In genomic region chr4:85952518-85952917, GRCh38 we compare ENCODE assay signal across 16 cellular contexts.
A peak's percentile ranks its signal among the peaks of the same experiment; 100 is the strongest.
DNase-seq lines count a peak whose midpoint lies in the region; ATAC-seq and TF ChIP-seq lines count a peak whose summit lies in the region.
"Had no signal": no experiment of that assay in that cellular context is flagged by ENCODE, and none has a peak within 500 bp of the region (broad histone marks: within the 10 kb centered on the region; RNA-seq: fewer than 3 reads in every experiment).

No MANE protein-coding gene starts in this region.

- H3K9me3 Mint-ChIP-seq in osteocyte (ENCODE audit: unreplicated experiment) = no peaks in the 10 kb centered on the region
- H3K9me3 Mint-ChIP-seq in effector memory CD8-positive, alpha-beta T cell = peaks cover 0 to 3% of the 10 kb centered on the region in 2 donors

- H3K4me1 Mint-ChIP-seq in osteocyte (ENCODE audit: unreplicated experiment) = peaks cover 56% of the 10 kb centered on the region
- H3K4me1 Mint-ChIP-seq in effector memory CD8-positive, alpha-beta T cell (ENCODE audit: low read depth in 2 of 2) = no peaks in the 10 kb centered on the region

- DNase-seq in GM23248 (peak; percentile 72), adipocyte (ENCODE audit: low read depth) (peak; percentile 75), fibroblast of lung (ENCODE audit: low read depth in 2 of 2) (peak; percentile 69 to 73), osteocyte (ENCODE audit: extremely low spot score, unreplicated experiment) (no peak), CD1c-positive myeloid dendritic cell (ENCODE audit: extremely low spot score) (no peak), NCI-H2029 treated with DMSO at 0.1 percent for 48 hours (lab: John Stamatoyannopoulos, UW) (no peak)
- no peak for DNase-seq in effector memory CD8-positive, alpha-beta T cell
- DNase-seq: activated gamma-delta T cell treated with Interleukin-2 at 50 U/mL for 16 hours; central memory CD4-positive, alpha-beta T cell; DMS79 treated with DMSO at 0.1 percent for 48 hours; MV-4-11; stimulated activated CD4-positive, alpha-beta T cell treated with anti-CD3 and anti-CD28 coated beads, Interleukin-15, amount 100 ng/mL, for 24 hours had no signal

- H3K79me2 ChIP-seq in GM23248 (ENCODE audit: insufficient read depth) (peaks cover 76% of the 10 kb centered on the region), fibroblast of lung (ENCODE audit: control insufficient read depth, insufficient read depth, low read length) (no peaks in the 10 kb centered on the region)
- H3K79me2 ChIP-seq: parathyroid adenoma had no signal

- no peak overlapping the region for H3K4me3 Mint-ChIP-seq in osteocyte (ENCODE audit: unreplicated experiment)
- H3K4me3 Mint-ChIP-seq in effector memory CD8-positive, alpha-beta T cell = no peak overlapping the region
- H3K4me3 Mint-ChIP-seq: B cell had no signal

- H3K4me2 ChIP-seq in GM23248 (ENCODE audit: unreplicated experiment) (peak overlapping the region; percentile 13), fibroblast of lung (ENCODE audit: extremely low read depth, insufficient read depth, low read length) (no peak overlapping the region)

- H3K27ac ChIP-seq in GM23248 = peak overlapping the region; percentile 57
- H3K27ac ChIP-seq in fibroblast of lung (ENCODE audit: insufficient read depth, low read length) = no peak overlapping the region
- H3K27ac ChIP-seq: parathyroid adenoma, tibial nerve had no signal

- peak overlapping the region; percentile 92 for H3K27ac Mint-ChIP-seq in osteocyte (ENCODE audit: unreplicated experiment)
- no peak overlapping the region for H3K27ac Mint-ChIP-seq in effector memory CD8-positive, alpha-beta T cell
- H3K27ac Mint-ChIP-seq: B cell had no signal

- peaks cover 22% of the 10 kb centered on the region for H3K4me1 ChIP-seq in GM23248 (ENCODE audit: insufficient read depth)
- peaks cover 29% of the 10 kb centered on the region for H3K4me1 ChIP-seq in adipocyte (ENCODE audit: control insufficient read depth, insufficient read depth, low read length)
- H3K4me1 ChIP-seq in fibroblast of lung (ENCODE audit: control insufficient read depth, extremely low read depth, insufficient read depth, low read length) = no peaks in the 10 kb centered on the region

- H3F3A ChIP-seq in GM23248 (ENCODE audit: insufficient read depth) = no peaks in the 10 kb centered on the region; the same call in 1 of the 2 replicates

- H3K27me3 ChIP-seq in GM23248 (replicated peaks; ENCODE audit: insufficient read depth) = no peaks in the 10 kb centered on the region
- H3K27me3 ChIP-seq in adipocyte (replicated peaks; ENCODE audit: control insufficient read depth, insufficient read depth, low read length) = no peaks in the 10 kb centered on the region
- no peaks in the 10 kb centered on the region for H3K27me3 ChIP-seq in fibroblast of lung (ENCODE audit: control insufficient read depth, insufficient read depth, low read length)
- H3K27me3 ChIP-seq: tibial nerve had no signal

- 75 to 78% methylated on average over 3 of the region's 3 CpGs for WGBS in GM23248 (ENCODE audit: low coverage in 1 of 2, low lambda C conversion rate in 2 of 2, missing lambda C conversion rate in 2 of 2), 2 experiments

- H3K9ac ChIP-seq in GM23248 = 0 out of 2 replicates have a peak overlapping the region, but pooled peaks have one; percentile 9
- H3K9ac ChIP-seq in adipocyte (ENCODE audit: low read length) = peak overlapping the region; percentile 46
- no peak overlapping the region for H3K9ac ChIP-seq in fibroblast of lung (ENCODE audit: insufficient read depth, low read length)
- H3K9ac ChIP-seq: parathyroid adenoma had no signal

- H3K4me3 ChIP-seq in GM23248 (no peak overlapping the region), adipocyte (ENCODE audit: low read length) (peak overlapping the region; percentile 36), fibroblast of lung (replicated peaks in 1 of 4; ENCODE audit: control extremely low read depth in 1 of 4, insufficient read depth in 1 of 4, low read depth in 3 of 4, low read length in 4 of 4) (no peak overlapping the region)
- H3K4me3 ChIP-seq: tibial nerve had no signal

- H4K20me1 ChIP-seq in GM23248 (ENCODE audit: insufficient read depth) (no peaks in the 10 kb centered on the region), fibroblast of lung (ENCODE audit: control insufficient read depth, extremely low read depth, insufficient read depth, low read length) (no peaks in the 10 kb centered on the region)

- H2AFZ ChIP-seq in GM23248 = no peak overlapping the region
- no peak overlapping the region for H2AFZ ChIP-seq in fibroblast of lung (ENCODE audit: low read length)
- H2AFZ ChIP-seq: parathyroid adenoma had no signal

- H3K27me3 Mint-ChIP-seq in osteocyte (ENCODE audit: unreplicated experiment) = no peaks in the 10 kb centered on the region
- no peaks in the 10 kb centered on the region for H3K27me3 Mint-ChIP-seq in effector memory CD8-positive, alpha-beta T cell
- H3K27me3 Mint-ChIP-seq: B cell had no signal

- H3K9me2 ChIP-seq in GM23248 (ENCODE audit: insufficient read depth) = no peaks in the 10 kb centered on the region

- H3K36me3 ChIP-seq in GM23248 (ENCODE audit: low read depth) (no peaks in the 10 kb centered on the region), adipocyte (ENCODE audit: control insufficient read depth, insufficient read depth, low read length, severe bottlenecking) (no peaks in the 10 kb centered on the region), fibroblast of lung (ENCODE audit: control insufficient read depth, insufficient read depth, low read length) (no peaks in the 10 kb centered on the region)
- H3K36me3 ChIP-seq: tibial nerve had no signal

- in situ Hi-C loops in GM23248 (cut with MboI) = loop anchor here (25.0 kb wide), 1 partner anchor 815 kb away; no protein-coding TSS in a partner anchor

- no peak for TF ChIP-seq CTCF in fibroblast of lung (conservative IDR thresholded peaks at IDR 0.05 in 1 of 2, IDR thresholded peaks at IDR 0.05 in 1 of 2; ENCODE audit: low read depth in 1 of 2, low read length in 2 of 2)
- no peak for TF ChIP-seq CTCF in osteocyte (IDR thresholded peaks at IDR 0.05)

- H3K36me3 Mint-ChIP-seq in osteocyte (ENCODE audit: unreplicated experiment) = no peaks in the 10 kb centered on the region
- H3K36me3 Mint-ChIP-seq in effector memory CD8-positive, alpha-beta T cell (ENCODE audit: insufficient read depth) = no peaks in the 10 kb centered on the region

- H3K9me3 ChIP-seq in GM23248 (ENCODE audit: low read depth) = no peaks in the 10 kb centered on the region
- H3K9me3 ChIP-seq in adipocyte (ENCODE audit: control insufficient read depth, low read length) = no peaks in the 10 kb centered on the region
- no peaks in the 10 kb centered on the region for H3K9me3 ChIP-seq in fibroblast of lung (ENCODE audit: control insufficient read depth, insufficient read depth, low read depth, low read length)
- H3K9me3 ChIP-seq: tibial nerve had no signal

- ATAC-seq in GM21447 (IDR thresholded peaks at IDR 0.05; ENCODE audit: unreplicated experiment) = no peak
- no peak for ATAC-seq in effector memory CD8-positive, alpha-beta T cell (replicated peaks)

Comparison
In these comparisons a context has a peak if more than half of its experiments do, and no peak if none do; other contexts are left out.
1. DNase-seq: peak in GM23248 (single experiment), adipocyte (single experiment) and fibroblast of lung (2 of 2); none in osteocyte (single experiment), CD1c-positive myeloid dendritic cell (single experiment), NCI-H2029 treated with DMSO at 0.1 percent for 48 hours (single experiment) and effector memory CD8-positive, alpha-beta T cell (0 of 3).